9 cellular contexts compared by ENCODE assay signal in the genomic region with DNA sequence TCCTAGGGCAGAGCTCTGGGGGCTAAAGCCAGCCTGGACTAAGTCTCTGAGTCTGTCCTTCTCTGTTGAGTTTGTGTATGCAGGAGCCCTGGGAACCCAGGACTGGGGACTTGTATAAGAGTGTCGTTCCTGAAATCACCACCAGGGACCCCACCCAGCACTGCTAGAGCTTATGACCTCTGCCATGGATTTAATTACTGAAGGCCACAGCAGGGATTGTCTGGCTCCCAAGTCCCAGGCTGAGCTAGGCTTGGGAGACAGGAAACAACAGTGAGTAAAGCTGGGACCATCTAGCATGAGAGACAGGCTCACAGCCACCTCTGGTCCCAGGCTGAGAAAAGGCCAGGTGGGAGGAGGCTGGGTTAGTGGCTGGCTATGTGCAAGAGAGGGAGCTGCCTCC. TPM values are rescaled to one million over a fixed set of nuclear protein-coding genes. Genes with fewer than 3 reads are reported as not detected.
A peak's percentile ranks its signal among the peaks of the same experiment; 100 is the strongest.
DNase-seq lines count a peak whose midpoint lies in the region; ATAC-seq and TF ChIP-seq lines count a peak whose summit lies in the region.
"Had no signal": no experiment of that assay in that cellular context is flagged by ENCODE, and none has a peak within 500 bp of the region (broad histone marks: within the 10 kb centered on the region; RNA-seq: fewer than 3 reads in every experiment).

No MANE protein-coding gene starts in this region.

- no peak overlapping the region for H3K27ac ChIP-seq in aorta (ENCODE audit: low read depth in 1 of 2, low read length in 2 of 2)

- H3K36me3 Mint-ChIP-seq in nephron (ENCODE audit: low read depth) = no peaks in the 10 kb centered on the region

- H3K27me3 ChIP-seq in BE2C (no peaks in the 10 kb centered on the region), aorta (ENCODE audit: control insufficient read depth in 1 of 2, insufficient read depth in 2 of 2, low read length in 1 of 2) (no peaks in the 10 kb centered on the region)

- ATAC-seq in GM19351 (IDR thresholded peaks at IDR 0.05; ENCODE audit: unreplicated experiment) (peak; percentile 67), aorta (ENCODE audit: low FRiP score) (peak; percentile 51), GM21737 (IDR thresholded peaks at IDR 0.05; ENCODE audit: unreplicated experiment) (no peak)

- 32 to 50% methylated on average over 1 of the region's 1 CpG for WGBS in aorta, 2 donors

- no peaks in the 10 kb centered on the region for H3K9me3 Mint-ChIP-seq in nephron

- peak; percentile 79 for TF ChIP-seq CTCF in BE2C (IDR thresholded peaks at IDR 0.05; ENCODE audit: low read depth, low read length)
- peak; percentile 50 for TF ChIP-seq CTCF in fibroblast of pulmonary artery (IDR thresholded peaks at IDR 0.05; ENCODE audit: low read length, missing control alignments)
- TF ChIP-seq CTCF in nephron (IDR thresholded peaks at IDR 0.05; ENCODE audit: unreplicated experiment in 3 of 3) = peak; percentile 33 to 57 (median 43)

- DNase-seq in BE2C (peak; percentile 86), NCI-H2196 treated with DMSO at 0.1 percent for 48 hours (lab: John Stamatoyannopoulos, UW; ENCODE audit: unreplicated experiment) (peak; percentile 37), fibroblast of pulmonary artery (ENCODE audit: low read depth) (peak; percentile 46), aorta (no peak)
- DNase-seq in activated CD8-positive, alpha-beta memory T cell treated with anti-CD3 and anti-CD28 coated beads for 24 hours = peak; percentile 69

- H3K4me1 ChIP-seq in BE2C (peaks cover 2% of the 10 kb centered on the region; the same call in 1 of the 2 replicates), aorta (ENCODE audit: control insufficient read depth in 1 of 2, insufficient read depth in 2 of 2, low read length in 2 of 2) (no peaks in the 10 kb centered on the region)

- peaks cover 11% of the 10 kb centered on the region for H3K4me1 Mint-ChIP-seq in nephron

- peak overlapping the region in 1 of 3 experiments; percentile 74 for H3K27ac Mint-ChIP-seq in nephron

- peak overlapping the region; percentile 53 to 63 (median 60) for H3K4me3 Mint-ChIP-seq in nephron

- H3K4me3 ChIP-seq in BE2C (ENCODE audit: low read depth, low read length) (no peak overlapping the region), fibroblast of pulmonary artery (replicated peaks; ENCODE audit: low read depth, low read length) (no peak overlapping the region), aorta (ENCODE audit: low read length in 2 of 2) (no peak overlapping the region)
- H3K4me3 ChIP-seq: skin epidermis had no signal

- H3K36me3 ChIP-seq in BE2C = no peaks in the 10 kb centered on the region
- no peaks in the 10 kb centered on the region for H3K36me3 ChIP-seq in aorta (ENCODE audit: control insufficient read depth in 1 of 2, insufficient read depth in 2 of 2, low read length in 1 of 2)

- H3K27me3 Mint-ChIP-seq in nephron (ENCODE audit: low read depth) = peaks cover 37% of the 10 kb centered on the region

- intact Hi-C loops in aorta (cut with DNase I) = loop anchor here in 1 of 2 donors (5.0 kb wide), 1 partner anchor 47 kb away; no protein-coding TSS in a partner anchor

- H3K9me3 ChIP-seq in BE2C (no peaks in the 10 kb centered on the region), aorta (ENCODE audit: control insufficient read depth, low read length) (no peaks in the 10 kb centered on the region)

RNA-seq across cellular contexts. Expression of gene TSPAN15, which starts 1.4 kb away (rescaled TPM):
- 69.9 TPM for polyA plus RNA-seq in BE2C (2012; ENCODE audit: insufficient read depth, insufficient read length, low read depth)
- 10 to 100 TPM; 12.8 to 16.8 TPM for total RNA-seq in aorta
- 10 to 100 TPM in 1 of 2 donors, 1 to 10 TPM in 1; 1.8 to 10.3 TPM for polyA plus RNA-seq in aorta

RNA-seq across cellular contexts. Expression of gene TACR2, which starts 33.1 kb away (rescaled TPM):
- 0.56 TPM for polyA plus RNA-seq in BE2C (2012; ENCODE audit: insufficient read depth, insufficient read length, low read depth)
- under 1 TPM in 1 of 2 donors, not detected in 1; 0.49 TPM for total RNA-seq in aorta
- 1 to 10 TPM in 1 of 2 donors, under 1 TPM in 1; 0.31 to 2.5 TPM for polyA plus RNA-seq in aorta

Comparison
In these comparisons a context has a peak if more than half of its experiments do, and no peak if none do; other contexts are left out.
1. DNase-seq: peak in BE2C (single experiment), NCI-H2196 treated with DMSO at 0.1 percent for 48 hours (single experiment), activated CD8-positive, alpha-beta memory T cell treated with anti-CD3 and anti-CD28 coated beads for 24 hours (single experiment) and fibroblast of pulmonary artery (single experiment); none in aorta (0 of 2).
2. Peak in every context shown above with its lines, with median percentiles within 50 percentile points of each other: CTCF ChIP-seq.